1 cellular context compared by ENCODE assay signal in genomic region chr16:2531696-2532493, GRCh38.
TF ChIP-seq lines count a peak whose summit lies in the region.

No MANE protein-coding gene starts in this region.

TF ChIP-seq in HepG2, 621 proteins besides CTCF, POLR2A, EP300 and RAD21 (continued from another document and continues in another):
- TF ChIP-seq ZNF503 (CRISPR knock-in tag; IDR thresholded peaks at IDR 0.05) (peak; percentile 41; the same call in 1 of the 2 replicates), JDP2 (CRISPR knock-in tag; IDR thresholded peaks at IDR 0.05; ENCODE audit: borderline replicate concordance) (no peak), MED8 (CRISPR knock-in tag; IDR thresholded peaks at IDR 0.05; ENCODE audit: insufficient replicate concordance) (peak; percentile 51), GTF2F1 (IDR thresholded peaks at IDR 0.05; ENCODE audit: low read length) (no peak), HMG20A (CRISPR knock-in tag; IDR thresholded peaks at IDR 0.05; ENCODE audit: borderline replicate concordance) (no peak), BRD4 (CRISPR knock-in tag; IDR thresholded peaks at IDR 0.05) (0 out of 2 replicates have a peak, but pooled peaks have one; percentile 23), ZNF230 (CRISPR knock-in tag; IDR thresholded peaks at IDR 0.05) (0 out of 2 replicates have a peak, but pooled peaks have one; percentile 23), NCOA1 (CRISPR knock-in tag; IDR thresholded peaks at IDR 0.05) (no peak; the same call in 1 of the 2 replicates), GATAD1 (CRISPR knock-in tag; IDR thresholded peaks at IDR 0.05) (peak; percentile 68), ZBED4 (CRISPR knock-in tag; IDR thresholded peaks at IDR 0.05; ENCODE audit: borderline replicate concordance) (no peak), ZNF451 (CRISPR knock-in tag; IDR thresholded peaks at IDR 0.05) (peak; percentile 67; the same call in 1 of the 2 replicates), DRAP1 (CRISPR knock-in tag; IDR thresholded peaks at IDR 0.05) (peak; percentile 64; the same call in 1 of the 2 replicates), HNF4A (CRISPR knock-in tag; IDR thresholded peaks at IDR 0.05) (peak; percentile 17; the same call in 1 of the 2 replicates), TFDP1 (CRISPR knock-in tag; IDR thresholded peaks at IDR 0.05; ENCODE audit: borderline replicate concordance) (peak; percentile 93), ZFP1 (CRISPR knock-in tag; IDR thresholded peaks at IDR 0.05) (peak; percentile 56; the same call in 1 of the 2 replicates), ZNF562 (CRISPR knock-in tag; IDR thresholded peaks at IDR 0.05; ENCODE audit: borderline replicate concordance) (no peak), PREB (CRISPR knock-in tag; IDR thresholded peaks at IDR 0.05) (no peak), ATF2 (CRISPR knock-in tag; IDR thresholded peaks at IDR 0.05) (peak; percentile 75; the same call in 1 of the 2 replicates), AKNA (CRISPR knock-in tag; IDR thresholded peaks at IDR 0.05; ENCODE audit: borderline replicate concordance) (no peak), ZNF337 (CRISPR knock-in tag; IDR thresholded peaks at IDR 0.05; ENCODE audit: borderline replicate concordance, low read depth) (0 out of 2 replicates have a peak, but pooled peaks have one; percentile 63), EHMT2 (IDR thresholded peaks at IDR 0.05; ENCODE audit: borderline replicate concordance, low read depth, low read length) (no peak), MLX (CRISPR knock-in tag; IDR thresholded peaks at IDR 0.05) (0 out of 2 replicates have a peak, but pooled peaks have one; percentile 7), SOX5 (CRISPR knock-in tag; IDR thresholded peaks at IDR 0.05; ENCODE audit: borderline replicate concordance) (peak; percentile 68; the same call in 1 of the 2 replicates), XBP1 (CRISPR knock-in tag; IDR thresholded peaks at IDR 0.05) (no peak), ZNF142 (CRISPR knock-in tag; IDR thresholded peaks at IDR 0.05) (peak; percentile 31; the same call in 1 of the 2 replicates), ZZZ3 (CRISPR knock-in tag; IDR thresholded peaks at IDR 0.05; ENCODE audit: borderline replicate concordance) (no peak), SATB2 (CRISPR knock-in tag; IDR thresholded peaks at IDR 0.05) (0 out of 2 replicates have a peak, but pooled peaks have one; percentile 21), RBAK (CRISPR knock-in tag; IDR thresholded peaks at IDR 0.05) (no peak)
